ENCODE assay signal across 9 cellular contexts in the genomic region with DNA sequence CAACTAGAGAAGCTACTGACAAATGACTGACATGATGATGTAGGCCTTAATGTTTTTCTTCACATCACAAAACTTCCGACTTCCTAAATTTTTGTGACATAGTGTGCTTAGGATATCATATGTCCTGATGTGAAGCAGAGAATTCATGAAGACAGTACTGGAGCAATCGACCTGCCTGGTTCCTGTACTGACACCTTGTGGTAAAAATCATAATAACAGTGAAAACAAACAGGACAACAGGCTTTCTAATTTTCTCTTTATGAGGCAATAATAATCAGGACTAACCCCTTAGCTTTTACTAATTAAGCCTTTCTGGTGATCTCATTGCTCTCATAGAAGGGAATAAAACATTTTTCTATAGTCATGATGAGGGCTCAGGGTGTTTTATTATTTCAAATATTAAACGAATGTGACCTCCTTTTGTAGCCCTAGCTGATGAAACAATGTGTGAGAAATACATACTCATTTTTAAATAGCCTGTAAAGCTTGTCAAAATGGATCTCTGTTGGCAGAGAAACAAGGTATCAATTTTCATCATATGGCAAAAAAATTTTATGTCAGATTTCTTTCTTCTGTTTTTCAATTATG.
DNase-seq lines count a peak whose midpoint lies in the region; ATAC-seq and TF ChIP-seq lines count a peak whose summit lies in the region.
"Had no signal": no experiment of that assay in that cellular context is flagged by ENCODE, and none has a peak within 500 bp of the region (broad histone marks: within the 10 kb centered on the region; RNA-seq: fewer than 3 reads in every experiment).

No MANE protein-coding gene starts in this region.

- no peak overlapping the region for H2AFZ ChIP-seq in Loucy (ENCODE audit: low read length)
- no peak overlapping the region for H2AFZ ChIP-seq in neural cell (ENCODE audit: low read depth, low read length)

- no peaks in the 10 kb centered on the region for H3K4me1 Mint-ChIP-seq in activated T-cell treated with anti-CD3 and anti-CD28 coated beads, Interleukin-2, amount 50 U/mL, for 4 hours (ENCODE audit: low read depth)
- H3K4me1 Mint-ChIP-seq in stimulated activated memory B cell treated with anti-CD40 and anti-IgM and Interleukin-4, amounts not matched to agents 10 μg/mL and 1 μg/mL and 100 μg/mL, for 72 hours, result no peaks in the 10 kb centered on the region

- ATAC-seq in HG03432 (IDR thresholded peaks at IDR 0.05; ENCODE audit: unreplicated experiment), result no peak
- no peak for ATAC-seq in activated T-cell treated with anti-CD3 and anti-CD28 coated beads, Interleukin-2, amount 50 U/mL, for 4 hours
- ATAC-seq in stimulated activated memory B cell treated with anti-CD40 and anti-IgM and Interleukin-4, amounts not matched to agents 10 μg/mL and 1 μg/mL and 100 μg/mL, for 72 hours, result no peak

- no peak overlapping the region for H3K4me2 ChIP-seq in Loucy (ENCODE audit: low read depth, low read length, poor library complexity, severe bottlenecking)
- no peak overlapping the region for H3K4me2 ChIP-seq in neural cell (ENCODE audit: low read length)

- H3K9me3 Mint-ChIP-seq in activated T-cell treated with anti-CD3 and anti-CD28 coated beads, Interleukin-2, amount 50 U/mL, for 4 hours, result no peaks in the 10 kb centered on the region
- H3K9me3 Mint-ChIP-seq in stimulated activated memory B cell treated with anti-CD40 and anti-IgM and Interleukin-4, amounts not matched to agents 10 μg/mL and 1 μg/mL and 100 μg/mL, for 72 hours, result no peaks in the 10 kb centered on the region

- no TSS peak for BruUV-seq in A673 (replicated peaks; lab: Mats Ljungman, UMichigan)

- no peak overlapping the region for H3K4me3 ChIP-seq in A673 (ENCODE audit: low read depth, low read length, poor library complexity, severe bottlenecking)
- no peak overlapping the region for H3K4me3 ChIP-seq in Loucy (ENCODE audit: low read length, poor library complexity, severe bottlenecking)
- H3K4me3 ChIP-seq in neural cell (ENCODE audit: low read length), result no peak overlapping the region
- H3K4me3 ChIP-seq: HAP-1 had no signal

- H3K9ac ChIP-seq in Loucy (ENCODE audit: low read depth, low read length, poor library complexity, severe bottlenecking) (no peak overlapping the region), neural cell (ENCODE audit: low read length) (no peak overlapping the region)

- DNase-seq in A673 (ENCODE audit: low spot score) (peak; percentile 47), T47D (ENCODE audit: low read depth in 1 of 2, low spot score in 1 of 2) (peak; percentile 5 to 36)
- no peak for DNase-seq in activated T-cell treated with anti-CD3 and anti-CD28 coated beads, Interleukin-2, amount 50 U/mL, for 4 hours

- H3K36me3 ChIP-seq in A673 (ENCODE audit: insufficient read depth, low read length, poor library complexity, severe bottlenecking) (no peaks in the 10 kb centered on the region), Loucy (ENCODE audit: insufficient read depth, low read length) (no peaks in the 10 kb centered on the region), neural cell (ENCODE audit: insufficient read depth, low read length) (no peaks in the 10 kb centered on the region)
- H3K36me3 ChIP-seq: HAP-1 had no signal

- H3K4me1 ChIP-seq in A673 (ENCODE audit: insufficient read depth, low read length, poor library complexity, severe bottlenecking) (no peaks in the 10 kb centered on the region), Loucy (ENCODE audit: insufficient read depth, low read length, poor library complexity, severe bottlenecking) (no peaks in the 10 kb centered on the region)
- H3K4me1 ChIP-seq: HAP-1 had no signal

- H4K20me1 ChIP-seq in Loucy (ENCODE audit: insufficient read depth, low read length, poor library complexity, severe bottlenecking), result no peaks in the 10 kb centered on the region
- no peaks in the 10 kb centered on the region for H4K20me1 ChIP-seq in neural cell (ENCODE audit: insufficient read depth)

- H3K4me3 Mint-ChIP-seq in activated T-cell treated with anti-CD3 and anti-CD28 coated beads, Interleukin-2, amount 50 U/mL, for 4 hours, result no peak overlapping the region
- H3K4me3 Mint-ChIP-seq in stimulated activated memory B cell treated with anti-CD40 and anti-IgM and Interleukin-4, amounts not matched to agents 10 μg/mL and 1 μg/mL and 100 μg/mL, for 72 hours, result no peak overlapping the region

- H3K9me3 ChIP-seq in A673 (ENCODE audit: low read depth, low read length, poor library complexity, severe bottlenecking) (no peaks in the 10 kb centered on the region), Loucy (ENCODE audit: insufficient read depth, low read depth, low read length) (no peaks in the 10 kb centered on the region), neural cell (ENCODE audit: low read length) (no peaks in the 10 kb centered on the region)
- H3K9me3 ChIP-seq: HAP-1 had no signal

- intact Hi-C loops in A673 (cut with micrococcal nuclease; ENCODE audit: unreplicated experiment), result loop anchor here (1.0 to 10.0 kb wide), 2 partner anchors 147 to 294 kb away; no protein-coding TSS in a partner anchor

- H3K27me3 ChIP-seq in A673 (replicated peaks; ENCODE audit: insufficient read depth, low read depth, low read length, poor library complexity), result no peaks in the 10 kb centered on the region
- no peaks in the 10 kb centered on the region for H3K27me3 ChIP-seq in Loucy (ENCODE audit: insufficient read depth, low read length, poor library complexity, severe bottlenecking)
- no peaks in the 10 kb centered on the region for H3K27me3 ChIP-seq in neural cell (ENCODE audit: insufficient read depth, low read depth, low read length)

- peak; percentile 67 for TF ChIP-seq RAD21 in neural cell (conservative IDR thresholded peaks at IDR 0.05)

- POLR2A ChIA-PET in A673 (lab: Charles Lee; ENCODE audit: low non-redundant PET), result no interaction called here

- H3K9me2 ChIP-seq in Loucy (replicated peaks; ENCODE audit: low read depth, low read length), result no peaks in the 10 kb centered on the region
- H3K9me2 ChIP-seq in neural cell (ENCODE audit: insufficient read depth, low read length), result no peaks in the 10 kb centered on the region

- no peak for TF ChIP-seq EP300 in neural cell (conservative IDR thresholded peaks at IDR 0.05; ENCODE audit: poor library complexity, severe bottlenecking)

- no peaks in the 10 kb centered on the region for H3F3A ChIP-seq in Loucy (ENCODE audit: low read depth)
- no peaks in the 10 kb centered on the region for H3F3A ChIP-seq in neural cell (ENCODE audit: insufficient read depth, low read length, poor library complexity, severe bottlenecking)

- peak; percentile 65 for TF ChIP-seq CTCF in A673 (conservative IDR thresholded peaks at IDR 0.05; ENCODE audit: low read depth, low read length)
- TF ChIP-seq CTCF in GM12873 (IDR thresholded peaks at IDR 0.05; ENCODE audit: insufficient read depth, low read depth, low read length, missing control alignments), result peak; percentile 71
- peak; percentile 60 for TF ChIP-seq CTCF in Loucy (conservative IDR thresholded peaks at IDR 0.05; ENCODE audit: low read length)
- peak; percentile 64 for TF ChIP-seq CTCF in neural cell (IDR thresholded peaks at IDR 0.05; ENCODE audit: poor library complexity, severe bottlenecking)

- no peaks in the 10 kb centered on the region for H3K36me3 Mint-ChIP-seq in activated T-cell treated with anti-CD3 and anti-CD28 coated beads, Interleukin-2, amount 50 U/mL, for 4 hours (ENCODE audit: insufficient read depth)
- no peaks in the 10 kb centered on the region for H3K36me3 Mint-ChIP-seq in stimulated activated memory B cell treated with anti-CD40 and anti-IgM and Interleukin-4, amounts not matched to agents 10 μg/mL and 1 μg/mL and 100 μg/mL, for 72 hours

- H3K27ac Mint-ChIP-seq in stimulated activated memory B cell treated with anti-CD40 and anti-IgM and Interleukin-4, amounts not matched to agents 10 μg/mL and 1 μg/mL and 100 μg/mL, for 72 hours, result no peak overlapping the region

- no peaks in the 10 kb centered on the region for H3K79me2 ChIP-seq in Loucy (ENCODE audit: insufficient read depth, low read length)
- H3K79me2 ChIP-seq in neural cell (replicated peaks; ENCODE audit: insufficient read depth, low read length), result no peaks in the 10 kb centered on the region

- no peaks in the 10 kb centered on the region for H3K27me3 Mint-ChIP-seq in activated T-cell treated with anti-CD3 and anti-CD28 coated beads, Interleukin-2, amount 50 U/mL, for 4 hours (ENCODE audit: low read depth)
- no peaks in the 10 kb centered on the region for H3K27me3 Mint-ChIP-seq in stimulated activated memory B cell treated with anti-CD40 and anti-IgM and Interleukin-4, amounts not matched to agents 10 μg/mL and 1 μg/mL and 100 μg/mL, for 72 hours

- CTCF ChIA-PET in A673 (lab: Charles Lee), result no interaction called here

- in situ Hi-C loops in T47D (cut with HindIII; ENCODE audit: low pct_unique_long_range_greater_than_20kb, low sequenced_read_pairs), result no loop called here

- H3K27ac ChIP-seq in A673 (ENCODE audit: low read depth, low read length, poor library complexity, severe bottlenecking), result no peak overlapping the region
- H3K27ac ChIP-seq in neural cell (ENCODE audit: low read length), result no peak overlapping the region

TF ChIP-seq in neural cell, 6 proteins besides CTCF, POLR2A, EP300 and RAD21:
- TF ChIP-seq POLR2AphosphoS5 (IDR thresholded peaks at IDR 0.05) (no peak), SMC3 (conservative IDR thresholded peaks at IDR 0.05; ENCODE audit: poor library complexity) (peak; percentile 67), EZH2 (IDR thresholded peaks at IDR 0.05; ENCODE audit: borderline replicate concordance, insufficient read depth, low read length, poor library complexity, severe bottlenecking) (no peak), MXI1 (conservative IDR thresholded peaks at IDR 0.05; ENCODE audit: poor library complexity, severe bottlenecking) (no peak)
